9 cellular contexts compared by ENCODE assay signal in the genomic region with DNA sequence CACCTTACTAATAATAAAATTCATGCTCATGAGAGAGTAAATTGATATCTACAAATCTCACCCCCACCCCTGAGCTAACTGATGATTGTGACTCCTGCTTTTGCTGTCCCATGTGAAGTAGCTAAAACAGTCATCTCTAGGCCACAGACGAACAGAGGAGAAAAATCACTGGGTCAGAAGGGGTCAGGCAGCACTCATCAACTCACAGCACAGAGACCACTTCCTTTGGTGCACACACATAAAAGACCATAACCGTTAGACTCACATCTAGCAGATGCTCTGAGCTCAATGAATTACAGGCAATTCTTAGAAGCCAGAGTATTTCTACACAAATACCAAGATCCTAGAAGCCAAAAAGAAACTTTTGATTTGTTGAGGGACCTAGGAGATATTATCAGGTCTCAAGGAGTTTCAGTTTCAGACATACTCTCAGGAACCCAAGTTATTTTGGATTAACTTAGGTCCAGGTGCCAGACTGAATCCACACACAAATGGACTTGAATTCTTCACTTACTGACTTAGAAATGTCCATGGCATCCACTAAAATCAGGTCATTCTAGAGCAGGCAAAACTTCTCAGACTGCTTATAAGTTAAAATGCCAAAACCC.
DNase-seq lines count a peak whose midpoint lies in the region; ATAC-seq and TF ChIP-seq lines count a peak whose summit lies in the region.
"Had no signal": no experiment of that assay in that cellular context is flagged by ENCODE, and none has a peak within 500 bp of the region (broad histone marks: within the 10 kb centered on the region; RNA-seq: fewer than 3 reads in every experiment).

No MANE protein-coding gene starts in this region.

- no peaks in the 10 kb centered on the region for H3K27me3 Mint-ChIP-seq in activated naive CD4-positive, alpha-beta T cell treated with anti-CD3 and anti-CD28 coated beads for 36 hours (ENCODE audit: low read depth)
- H3K27me3 Mint-ChIP-seq in stimulated activated naive CD8-positive, alpha-beta T cell treated with anti-CD3 and anti-CD28 coated beads, Interleukin-15, Interleukin-2, amounts not matched to agents 100 ng/mL and 50 ng/mL, for 24 hours: peaks cover 3% of the 10 kb centered on the region
- no peaks in the 10 kb centered on the region for H3K27me3 Mint-ChIP-seq in Calu3 (ENCODE audit: unreplicated experiment)

- POLR2A ChIA-PET in IMR-90 (lab: Charles Lee; ENCODE audit: unreplicated experiment): no interaction called here

- H3K4me1 ChIP-seq in IMR-90 (ENCODE audit: control insufficient read depth, insufficient read depth, low read length): 0 out of 2 replicates have a peak, but pooled peaks cover 2% of the 10 kb centered on the region
- H3K4me1 ChIP-seq in smooth muscle cell (ENCODE audit: low read depth): no peaks in the 10 kb centered on the region
- H3K4me1 ChIP-seq in colonic mucosa: no peaks in the 10 kb centered on the region

- CTCF ChIA-PET in activated naive CD4-positive, alpha-beta T cell treated with anti-CD3 and anti-CD28 coated beads for 36 hours (lab: Charles Lee): interaction anchor here (1.1 kb wide), 1 partner anchor 22 kb away, joined by 3 read pairs; no protein-coding TSS in a partner anchor
- CTCF ChIA-PET in IMR-90 (lab: Yijun Ruan, JAX): no interaction called here
- CTCF ChIA-PET in Calu3 (lab: Charles Lee): no interaction called here

- no CpG with 5 or more reads among the region's 2 CpGs for WGBS in IMR-90 (ENCODE audit: extremely low coverage in 2 of 2, insufficient read length in 1 of 2), 2 experiments
- WGBS in smooth muscle cell (ENCODE audit: low lambda C conversion rate): 73% methylated on average over 2 of the region's 2 CpGs

- no peak for TF ChIP-seq POLR2A in IMR-90 (IDR thresholded peaks at IDR 0.05; ENCODE audit: low read depth, low read length)

- peaks cover 24% of the 10 kb centered on the region for H3K4me1 Mint-ChIP-seq in activated naive CD4-positive, alpha-beta T cell treated with anti-CD3 and anti-CD28 coated beads for 36 hours (ENCODE audit: low read depth)
- H3K4me1 Mint-ChIP-seq in stimulated activated naive CD8-positive, alpha-beta T cell treated with anti-CD3 and anti-CD28 coated beads, Interleukin-15, Interleukin-2, amounts not matched to agents 100 ng/mL and 50 ng/mL, for 24 hours (ENCODE audit: low read depth): peaks cover 42% of the 10 kb centered on the region
- no peaks in the 10 kb centered on the region for H3K4me1 Mint-ChIP-seq in Calu3 (ENCODE audit: low read depth, unreplicated experiment)

- H3K27ac Mint-ChIP-seq in activated naive CD4-positive, alpha-beta T cell treated with anti-CD3 and anti-CD28 coated beads for 36 hours: no peak overlapping the region
- H3K27ac Mint-ChIP-seq in stimulated activated naive CD8-positive, alpha-beta T cell treated with anti-CD3 and anti-CD28 coated beads, Interleukin-15, Interleukin-2, amounts not matched to agents 100 ng/mL and 50 ng/mL, for 24 hours: peak overlapping the region; percentile 32
- H3K27ac Mint-ChIP-seq in Calu3 (ENCODE audit: unreplicated experiment): no peak overlapping the region

- intact Hi-C loops in activated naive CD4-positive, alpha-beta T cell treated with anti-CD3 and anti-CD28 coated beads for 36 hours (cut with micrococcal nuclease): no loop called here
- intact Hi-C loops in IMR-90 (cut with micrococcal nuclease): no loop called here
- intact Hi-C loops in Calu3 (cut with micrococcal nuclease; ENCODE audit: unreplicated experiment): no loop called here
- intact Hi-C loops in colonic mucosa (cut with DNase I): no loop called here

- H3K14ac ChIP-seq in IMR-90 (replicated peaks; ENCODE audit: low read depth, low read length): no peak overlapping the region

- H3K36me3 ChIP-seq in IMR-90 (ENCODE audit: control insufficient read depth, insufficient read depth, low read length) (no peaks in the 10 kb centered on the region), smooth muscle cell (ENCODE audit: low read depth) (no peaks in the 10 kb centered on the region), colonic mucosa (no peaks in the 10 kb centered on the region)

- H2BK120ac ChIP-seq in IMR-90 (ENCODE audit: low read depth, low read length): no peak overlapping the region

- no peak overlapping the region for H4K5ac ChIP-seq in IMR-90 (ENCODE audit: low read depth, low read length)

- no peaks in the 10 kb centered on the region for H3K79me1 ChIP-seq in IMR-90 (ENCODE audit: low read depth in 1 of 2, low read length in 2 of 2)

- H3K36me3 Mint-ChIP-seq in activated naive CD4-positive, alpha-beta T cell treated with anti-CD3 and anti-CD28 coated beads for 36 hours (ENCODE audit: low read depth): no peaks in the 10 kb centered on the region
- H3K36me3 Mint-ChIP-seq in stimulated activated naive CD8-positive, alpha-beta T cell treated with anti-CD3 and anti-CD28 coated beads, Interleukin-15, Interleukin-2, amounts not matched to agents 100 ng/mL and 50 ng/mL, for 24 hours (ENCODE audit: low read depth): no peaks in the 10 kb centered on the region
- no peaks in the 10 kb centered on the region for H3K36me3 Mint-ChIP-seq in Calu3 (ENCODE audit: insufficient read depth, unreplicated experiment)

- no peaks in the 10 kb centered on the region for H3K9me1 ChIP-seq in IMR-90 (ENCODE audit: insufficient read depth, low read length)

- no peaks in the 10 kb centered on the region for H3K79me2 ChIP-seq in smooth muscle cell (ENCODE audit: low read depth)

- H3K23ac ChIP-seq in IMR-90 (ENCODE audit: low read depth, low read length): no peak overlapping the region

- H2BK5ac ChIP-seq in IMR-90 (ENCODE audit: low read depth, low read length, poor library complexity, severe bottlenecking): no peak overlapping the region

- H2BK20ac ChIP-seq in IMR-90 (ENCODE audit: low read depth, low read length): no peak overlapping the region

- H3K27ac ChIP-seq in IMR-90 (ENCODE audit: insufficient read depth, low read length) (no peak overlapping the region), smooth muscle cell (ENCODE audit: low read depth) (no peak overlapping the region), colonic mucosa (no peak overlapping the region)

- H3K4me3 ChIP-seq in IMR-90 (ENCODE audit: insufficient read depth, low read depth, low read length) (no peak overlapping the region), smooth muscle cell (no peak overlapping the region), colonic mucosa (no peak overlapping the region)

- ATAC-seq in HG02798 (IDR thresholded peaks at IDR 0.05; ENCODE audit: poor library complexity, unreplicated experiment) (peak; percentile 63), IMR-90 (ENCODE audit: low read depth) (no peak)

- H3K27me3 ChIP-seq in IMR-90 (ENCODE audit: control insufficient read depth, insufficient read depth, low read length): no peaks in the 10 kb centered on the region
- H3K27me3 ChIP-seq in smooth muscle cell (ENCODE audit: low read depth): no peaks in the 10 kb centered on the region
- no peaks in the 10 kb centered on the region for H3K27me3 ChIP-seq in colonic mucosa

- peak; percentile 8 for DNase-seq in activated naive CD4-positive, alpha-beta T cell treated with anti-CD3 and anti-CD28 coated beads for 36 hours
- DNase-seq in activated naive CD4-positive, alpha-beta T cell (lab: John Stamatoyannopoulos, UW): no peak
- peak; percentile 24 for DNase-seq in IMR-90
- no peak for DNase-seq in Calu3
- DNase-seq in smooth muscle cell (lab: John Stamatoyannopoulos, UW; ENCODE audit: unreplicated experiment): no peak
- DNase-seq in colonic mucosa: no peak
- DNase-seq: NCI-H1436 had no signal

- no peak overlapping the region for H3K4me2 ChIP-seq in IMR-90 (ENCODE audit: low read depth, low read length)
- no peak overlapping the region for H3K4me2 ChIP-seq in smooth muscle cell

- BruUV-seq in IMR-90 (replicated peaks; lab: Mats Ljungman, UMichigan) (no TSS peak), Calu3 (replicated peaks; lab: Mats Ljungman, UMichigan) (no TSS peak)

- H3K9me3 Mint-ChIP-seq in activated naive CD4-positive, alpha-beta T cell treated with anti-CD3 and anti-CD28 coated beads for 36 hours: no peaks in the 10 kb centered on the region
- H3K9me3 Mint-ChIP-seq in stimulated activated naive CD8-positive, alpha-beta T cell treated with anti-CD3 and anti-CD28 coated beads, Interleukin-15, Interleukin-2, amounts not matched to agents 100 ng/mL and 50 ng/mL, for 24 hours: no peaks in the 10 kb centered on the region
- no peaks in the 10 kb centered on the region for H3K9me3 Mint-ChIP-seq in Calu3 (ENCODE audit: low read depth, unreplicated experiment)

- no peak overlapping the region for H2AK9ac ChIP-seq in IMR-90 (replicated peaks; ENCODE audit: low read depth, low read length, poor library complexity)

- no peak overlapping the region for H4K8ac ChIP-seq in IMR-90 (ENCODE audit: low read depth in 2 of 2, low read length in 2 of 2)

- H3K18ac ChIP-seq in IMR-90 (ENCODE audit: low read depth, low read length): no peak overlapping the region

- H3K9ac ChIP-seq in IMR-90 (ENCODE audit: low read depth, low read length) (no peak overlapping the region), smooth muscle cell (ENCODE audit: low read depth) (no peak overlapping the region), colonic mucosa (ENCODE audit: low read depth in 2 of 2, low read length in 2 of 2) (no peak overlapping the region)

- in situ Hi-C loops in IMR-90 (cut with MboI; ENCODE audit: low sequenced_read_pairs): no loop called here

- H3K9me3 ChIP-seq in IMR-90 (ENCODE audit: control insufficient read depth, insufficient read depth, low read length) (no peaks in the 10 kb centered on the region), smooth muscle cell (replicated peaks; ENCODE audit: low read depth) (no peaks in the 10 kb centered on the region), colonic mucosa (no peaks in the 10 kb centered on the region)

- dilution Hi-C loops in IMR-90 (cut with HindIII; ENCODE audit: low sequenced_read_pairs, unreplicated experiment): no loop called here

- no peak overlapping the region for H3K4ac ChIP-seq in IMR-90 (ENCODE audit: low read depth, low read length)

- no peak overlapping the region for H4K91ac ChIP-seq in IMR-90 (ENCODE audit: insufficient read depth, low read depth, low read length)

- no peak overlapping the region; the same call in 2 of the 3 replicates for H2BK15ac ChIP-seq in IMR-90 (ENCODE audit: low read depth, low read length)

- no peak for TF ChIP-seq RAD21 in IMR-90 (IDR thresholded peaks at IDR 0.05; ENCODE audit: low read length)

- H4K20me1 ChIP-seq in IMR-90 (ENCODE audit: insufficient read depth, low read length) (no peaks in the 10 kb centered on the region), smooth muscle cell (ENCODE audit: low read depth) (no peaks in the 10 kb centered on the region)

- H3K4me3 Mint-ChIP-seq in activated naive CD4-positive, alpha-beta T cell treated with anti-CD3 and anti-CD28 coated beads for 36 hours: no peak overlapping the region
- H3K4me3 Mint-ChIP-seq in stimulated activated naive CD8-positive, alpha-beta T cell treated with anti-CD3 and anti-CD28 coated beads, Interleukin-15, Interleukin-2, amounts not matched to agents 100 ng/mL and 50 ng/mL, for 24 hours: peak overlapping the region; percentile 5
- no peak overlapping the region for H3K4me3 Mint-ChIP-seq in Calu3 (ENCODE audit: low read depth, unreplicated experiment)

- no peak overlapping the region for H2AK5ac ChIP-seq in IMR-90 (ENCODE audit: low read depth, low read length)

- H3K56ac ChIP-seq in IMR-90 (ENCODE audit: extremely low read depth, insufficient read depth, low read length): no peak overlapping the region

- TF ChIP-seq CTCF in IMR-90 (conservative IDR thresholded peaks at IDR 0.05; ENCODE audit: low read depth, low read length) (no peak), Calu3 (IDR thresholded peaks at IDR 0.05; ENCODE audit: unreplicated experiment) (no peak), smooth muscle cell (IDR thresholded peaks at IDR 0.05; ENCODE audit: borderline replicate concordance, insufficient read depth, poor library complexity, severe bottlenecking) (no peak), colonic mucosa (IDR thresholded peaks at IDR 0.05) (no peak)

- H2AFZ ChIP-seq in IMR-90 (replicated peaks; ENCODE audit: low read length, poor library complexity): no peak overlapping the region
- no peak overlapping the region for H2AFZ ChIP-seq in smooth muscle cell (ENCODE audit: low read depth)

- no peaks in the 10 kb centered on the region for H3F3A ChIP-seq in smooth muscle cell (ENCODE audit: low read depth)

Comparison
In these comparisons a context has a peak if more than half of its experiments do, and no peak if none do; other contexts are left out.
1. DNase-seq: peak in activated naive CD4-positive, alpha-beta T cell treated with anti-CD3 and anti-CD28 coated beads for 36 hours (single experiment) and IMR-90 (single experiment); none in activated naive CD4-positive, alpha-beta T cell (0 of 4), Calu3 (single experiment), smooth muscle cell (single experiment) and colonic mucosa (single experiment).